1 cellular context compared by ENCODE assay signal in genomic region chr21:43775795-43776430, GRCh38.
TF ChIP-seq lines count a peak whose summit lies in the region.

Gene CSTB (minus strand): TSS chr21:43776308. CDS start chr21:43776269, 39 bp downstream.

TF ChIP-seq in HepG2, 621 proteins besides CTCF, POLR2A, EP300 and RAD21 (continued from another document and continues in another):
- TF ChIP-seq ZNF639 (CRISPR knock-in tag; conservative IDR thresholded peaks at IDR 0.05): peak; percentile 19; the same call in 1 of the 2 replicates
- TF ChIP-seq HOMEZ (CRISPR knock-in tag; IDR thresholded peaks at IDR 0.05; ENCODE audit: low read depth): no peak
- no peak for TF ChIP-seq SOX6 (IDR thresholded peaks at IDR 0.05)
- no peak for TF ChIP-seq SOX6 (CRISPR knock-in tag; IDR thresholded peaks at IDR 0.05)
- TF ChIP-seq ZNF749 (CRISPR knock-in tag; IDR thresholded peaks at IDR 0.05; ENCODE audit: borderline replicate concordance): peak; percentile 71; the same call in 1 of the 2 replicates
- no peak for TF ChIP-seq ZNF33A (CRISPR knock-in tag; IDR thresholded peaks at IDR 0.05; ENCODE audit: borderline replicate concordance)
- TF ChIP-seq ZNF879 (CRISPR knock-in tag; IDR thresholded peaks at IDR 0.05): no peak
- no peak for TF ChIP-seq ZNF850 (CRISPR knock-in tag; conservative IDR thresholded peaks at IDR 0.05)
- no peak for TF ChIP-seq GTF3A (CRISPR knock-in tag; conservative IDR thresholded peaks at IDR 0.05)
- no peak for TF ChIP-seq SYNCRIP (IDR thresholded peaks at IDR 0.05; ENCODE audit: insufficient read depth, low read depth, low read length)
- no peak for TF ChIP-seq PATZ1 (CRISPR knock-in tag; IDR thresholded peaks at IDR 0.05)
- TF ChIP-seq ZFP62 (CRISPR knock-in tag; IDR thresholded peaks at IDR 0.05): no peak
- no peak for TF ChIP-seq ZNF205 (CRISPR knock-in tag; IDR thresholded peaks at IDR 0.05)
- no peak for TF ChIP-seq MAFK (conservative IDR thresholded peaks at IDR 0.05 in 1 of 2, IDR thresholded peaks at IDR 0.05 in 1 of 2; ENCODE audit: low read length in 2 of 2)
- TF ChIP-seq ZNF441 (CRISPR knock-in tag; IDR thresholded peaks at IDR 0.05; ENCODE audit: borderline replicate concordance): peak; percentile 62; the same call in 1 of the 2 replicates
- TF ChIP-seq GATAD1 (CRISPR knock-in tag; IDR thresholded peaks at IDR 0.05): peak; percentile 54; the same call in 1 of the 2 replicates
- 0 out of 2 replicates have a peak, but pooled peaks have one; percentile 29 for TF ChIP-seq BORCS8-MEF2B (CRISPR knock-in tag; IDR thresholded peaks at IDR 0.05)
- no peak for TF ChIP-seq MIER2 (CRISPR knock-in tag; IDR thresholded peaks at IDR 0.05)
- no peak for TF ChIP-seq THYN1 (CRISPR knock-in tag; IDR thresholded peaks at IDR 0.05; ENCODE audit: borderline replicate concordance, low read depth)
- TF ChIP-seq THAP7 (CRISPR knock-in tag; IDR thresholded peaks at IDR 0.05): no peak
- TF ChIP-seq DR1 (CRISPR knock-in tag; IDR thresholded peaks at IDR 0.05): peak; percentile 71; the same call in 1 of the 2 replicates
- TF ChIP-seq ZNF563 (CRISPR knock-in tag; IDR thresholded peaks at IDR 0.05): peak; percentile 80; the same call in 1 of the 2 replicates
- TF ChIP-seq BCLAF1 (IDR thresholded peaks at IDR 0.05): no peak
- TF ChIP-seq ATF2 (CRISPR knock-in tag; IDR thresholded peaks at IDR 0.05): no peak
- no peak for TF ChIP-seq ZMAT5 (CRISPR knock-in tag; IDR thresholded peaks at IDR 0.05; ENCODE audit: borderline replicate concordance, low read depth)
- TF ChIP-seq CREB1 (IDR thresholded peaks at IDR 0.05): no peak
- TF ChIP-seq CREB1 (CRISPR knock-in tag; IDR thresholded peaks at IDR 0.05): no peak
- TF ChIP-seq KDM4B (CRISPR knock-in tag; IDR thresholded peaks at IDR 0.05): no peak
- peak; percentile 59; the same call in 1 of the 2 replicates for TF ChIP-seq GABPB1 (CRISPR knock-in tag; IDR thresholded peaks at IDR 0.05)
- TF ChIP-seq HIC2 (CRISPR knock-in tag; IDR thresholded peaks at IDR 0.05; ENCODE audit: low read depth): no peak; the same call in 1 of the 2 replicates
- no peak for TF ChIP-seq HNF4A (CRISPR knock-in tag; IDR thresholded peaks at IDR 0.05)
- TF ChIP-seq ISL2 (CRISPR knock-in tag; IDR thresholded peaks at IDR 0.05): no peak
- TF ChIP-seq CSRNP2 (CRISPR knock-in tag; conservative IDR thresholded peaks at IDR 0.05; ENCODE audit: low read depth): no peak
- 0 out of 2 replicates have a peak, but pooled peaks have one; percentile 24 for TF ChIP-seq HOXA3 (CRISPR knock-in tag; IDR thresholded peaks at IDR 0.05)
- TF ChIP-seq SSRP1 (CRISPR knock-in tag; IDR thresholded peaks at IDR 0.05): no peak
- peak; percentile 80; the same call in 1 of the 2 replicates for TF ChIP-seq KLF6 (CRISPR knock-in tag; IDR thresholded peaks at IDR 0.05)
- no peak for TF ChIP-seq FOXP4 (CRISPR knock-in tag; IDR thresholded peaks at IDR 0.05)
- no peak for TF ChIP-seq MATR3 (CRISPR knock-in tag; IDR thresholded peaks at IDR 0.05)
- no peak for TF ChIP-seq GRHL1 (CRISPR knock-in tag; conservative IDR thresholded peaks at IDR 0.05)
- no peak for TF ChIP-seq ZNF484 (CRISPR knock-in tag; IDR thresholded peaks at IDR 0.05; ENCODE audit: borderline replicate concordance, low read depth)
- no peak for TF ChIP-seq FOXA3 (CRISPR knock-in tag; IDR thresholded peaks at IDR 0.05)
- no peak for TF ChIP-seq TOPORS (CRISPR knock-in tag; IDR thresholded peaks at IDR 0.05)
- no peak for TF ChIP-seq NFRKB (IDR thresholded peaks at IDR 0.05)
- TF ChIP-seq ELK4 (CRISPR knock-in tag; IDR thresholded peaks at IDR 0.05; ENCODE audit: borderline replicate concordance): no peak
- no peak for TF ChIP-seq TSC22D2 (CRISPR knock-in tag; IDR thresholded peaks at IDR 0.05; ENCODE audit: borderline replicate concordance)
- no peak for TF ChIP-seq ZNF274 (CRISPR knock-in tag; IDR thresholded peaks at IDR 0.05)
